25 cellular contexts compared by ENCODE assay signal in the genomic region with DNA sequence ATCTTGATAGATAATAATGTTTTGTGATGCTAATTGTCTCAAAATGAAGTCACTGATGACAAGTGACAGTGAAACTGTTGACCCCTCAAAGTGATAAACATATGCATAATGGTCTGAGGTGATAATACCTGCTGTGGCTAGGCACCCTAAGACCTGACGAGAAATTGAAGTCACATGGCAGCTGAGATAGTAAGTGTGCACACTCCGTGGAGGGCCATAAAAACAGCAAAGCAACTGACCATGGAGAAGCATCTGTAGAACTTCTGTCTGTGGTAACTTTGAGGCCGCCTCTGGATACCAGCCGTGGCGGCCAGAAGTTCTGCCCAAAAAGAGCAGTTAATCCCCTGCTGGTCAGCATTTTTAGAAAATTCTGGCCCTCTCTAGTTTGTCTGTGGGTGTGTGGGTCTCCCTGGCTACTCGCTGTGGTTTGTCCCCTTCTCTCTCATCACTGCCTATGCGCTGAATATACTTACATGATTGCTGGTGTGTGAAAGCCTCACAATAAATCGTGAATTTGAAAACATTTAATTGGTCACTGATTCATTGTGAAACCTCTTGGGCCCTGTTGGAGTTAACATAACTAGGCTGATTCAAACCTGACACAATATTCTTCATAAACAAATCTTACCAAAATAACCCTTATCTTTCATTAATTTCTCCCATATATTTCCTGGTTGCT. TPM values are rescaled to one million over a fixed set of nuclear protein-coding genes. Genes with fewer than 3 reads are reported as not detected.
DNase-seq lines count a peak whose midpoint lies in the region; ATAC-seq and TF ChIP-seq lines count a peak whose summit lies in the region.
"Had no signal": no experiment of that assay in that cellular context is flagged by ENCODE, and none has a peak within 500 bp of the region (broad histone marks: within the 10 kb centered on the region; RNA-seq: fewer than 3 reads in every experiment).

No MANE protein-coding gene starts in this region.

- no peak overlapping the region for H3K27ac Mint-ChIP-seq in stimulated activated effector memory CD8-positive, alpha-beta T cell treated with anti-CD3 and anti-CD28 coated beads, Interleukin-12 subunit alpha, Interleukin-12 subunit beta, amount 100 ng/mL, for 72 hours
- H3K27ac Mint-ChIP-seq: activated naive CD8-positive, alpha-beta T cell treated with anti-CD3 and anti-CD28 coated beads, Interleukin-2, amount 10 ng/mL, durations not matched to agents 7 days and 5 days; activated T-helper 17 cell treated with anti-CD3 and anti-CD28 coated beads, Interleukin-2, amount 50 U/mL, for 72 hours; mesothelial cell of epicardium; natural killer cell treated with Interleukin-12 subunit alpha and Interleukin-12 subunit beta and Interleukin-15 and Interleukin-18, amount 100 ng/mL, for 72 hours had no signal

- H3K36me3 Mint-ChIP-seq in stimulated activated effector memory CD8-positive, alpha-beta T cell treated with anti-CD3 and anti-CD28 coated beads, Interleukin-12 subunit alpha, Interleukin-12 subunit beta, amount 100 ng/mL, for 72 hours, result no peaks in the 10 kb centered on the region
- H3K36me3 Mint-ChIP-seq: activated naive CD8-positive, alpha-beta T cell treated with anti-CD3 and anti-CD28 coated beads, Interleukin-2, amount 10 ng/mL, durations not matched to agents 7 days and 5 days; natural killer cell treated with Interleukin-12 subunit alpha and Interleukin-12 subunit beta and Interleukin-15 and Interleukin-18, amount 100 ng/mL, for 72 hours had no signal

- H3K9ac ChIP-seq in Karpas-422 (ENCODE audit: low read length), result no peak overlapping the region
- H3K9ac ChIP-seq: parathyroid adenoma had no signal

- H3K4me2 ChIP-seq in Karpas-422 (ENCODE audit: low read depth, low read length, poor library complexity, severe bottlenecking), result no peak overlapping the region
- H3K4me2 ChIP-seq: PC-9 had no signal

- peaks cover 7% of the 10 kb centered on the region; the same call in 1 of the 2 replicates for H3K36me3 ChIP-seq in Karpas-422 (ENCODE audit: insufficient read depth, low read length)
- H3K36me3 ChIP-seq: SJCRH30 had no signal

- ATAC-seq in GM19035 (IDR thresholded peaks at IDR 0.05; ENCODE audit: unreplicated experiment) (peak; percentile 78), HG02884 (IDR thresholded peaks at IDR 0.05; ENCODE audit: unreplicated experiment) (peak; percentile 76), sciatic nerve (no peak)
- ATAC-seq in stimulated activated effector memory CD8-positive, alpha-beta T cell treated with anti-CD3 and anti-CD28 coated beads, Interleukin-12 subunit alpha, Interleukin-12 subunit beta, amount 100 ng/mL, for 72 hours, result no peak
- ATAC-seq: activated T-helper 17 cell treated with anti-CD3 and anti-CD28 coated beads, Interleukin-2, amount 50 U/mL, for 72 hours; body of pancreas; left lobe of liver; natural killer cell treated with Interleukin-12 subunit alpha and Interleukin-12 subunit beta and Interleukin-15 and Interleukin-18, amount 100 ng/mL, for 72 hours; right lobe of liver had no signal

- no peak for TF ChIP-seq CTCF in GM12865 (IDR thresholded peaks at IDR 0.05; ENCODE audit: insufficient read depth, low read depth, low read length, missing control alignments)

- no peak overlapping the region for H3K4me3 ChIP-seq in GM12865 (ENCODE audit: low read depth, low read length)
- H3K4me3 ChIP-seq in Karpas-422 (ENCODE audit: low read length), result no peak overlapping the region
- H3K4me3 ChIP-seq: body of pancreas, PC-9, right lobe of liver, SJCRH30 had no signal

- peaks cover 12% of the 10 kb centered on the region for H3K4me1 ChIP-seq in Karpas-422 (ENCODE audit: low read length)
- H3K4me1 ChIP-seq: body of pancreas, parathyroid adenoma, right lobe of liver had no signal

- peak overlapping the region; percentile 32; the same call in 1 of the 2 replicates for H2AFZ ChIP-seq in Karpas-422 (ENCODE audit: low read length)
- H2AFZ ChIP-seq: parathyroid adenoma, PC-9 had no signal

- H4K20me1 ChIP-seq in Karpas-422 (ENCODE audit: insufficient read depth, low read depth, low read length), result no peaks in the 10 kb centered on the region

- H3K79me2 ChIP-seq in Karpas-422 (ENCODE audit: low read length), result no peaks in the 10 kb centered on the region
- H3K79me2 ChIP-seq: parathyroid adenoma had no signal

- intact Hi-C loops in sciatic nerve (cut with DNase I), result no loop called here

- H3K9me2 ChIP-seq in Karpas-422 (replicated peaks; ENCODE audit: insufficient read depth, low read length), result no peaks in the 10 kb centered on the region

- H3K4me1 Mint-ChIP-seq in stimulated activated effector memory CD8-positive, alpha-beta T cell treated with anti-CD3 and anti-CD28 coated beads, Interleukin-12 subunit alpha, Interleukin-12 subunit beta, amount 100 ng/mL, for 72 hours, result no peaks in the 10 kb centered on the region
- H3K4me1 Mint-ChIP-seq: activated naive CD8-positive, alpha-beta T cell treated with anti-CD3 and anti-CD28 coated beads, Interleukin-2, amount 10 ng/mL, durations not matched to agents 7 days and 5 days; activated T-helper 17 cell treated with anti-CD3 and anti-CD28 coated beads, Interleukin-2, amount 50 U/mL, for 72 hours had no signal

- no peak overlapping the region for H3K27ac ChIP-seq in Karpas-422 (ENCODE audit: low read length)
- H3K27ac ChIP-seq: body of pancreas, parathyroid adenoma, PC-9, right lobe of liver, SJCRH30 had no signal

- H3K4me3 Mint-ChIP-seq in stimulated activated effector memory CD8-positive, alpha-beta T cell treated with anti-CD3 and anti-CD28 coated beads, Interleukin-12 subunit alpha, Interleukin-12 subunit beta, amount 100 ng/mL, for 72 hours, result no peak overlapping the region
- H3K4me3 Mint-ChIP-seq: activated naive CD8-positive, alpha-beta T cell treated with anti-CD3 and anti-CD28 coated beads, Interleukin-2, amount 10 ng/mL, durations not matched to agents 7 days and 5 days; activated T-helper 17 cell treated with anti-CD3 and anti-CD28 coated beads, Interleukin-2, amount 50 U/mL, for 72 hours; mesothelial cell of epicardium; natural killer cell treated with Interleukin-12 subunit alpha and Interleukin-12 subunit beta and Interleukin-15 and Interleukin-18, amount 100 ng/mL, for 72 hours had no signal

- H3K27me3 ChIP-seq in Karpas-422 (ENCODE audit: low read length), result no peaks in the 10 kb centered on the region; the same call in 1 of the 2 replicates
- H3K27me3 ChIP-seq: body of pancreas, right lobe of liver, SJCRH30 had no signal

- DNase-seq in GM12865 (ENCODE audit: low read depth) (peak; percentile 47), Karpas-422 (no peak), ecto neural progenitor cell (ENCODE audit: low spot score) (no peak), islet precursor cell (no peak), sciatic nerve (ENCODE audit: low spot score) (no peak)
- no peak for DNase-seq in stimulated activated effector memory CD8-positive, alpha-beta T cell treated with anti-CD3 and anti-CD28 coated beads, Interleukin-12 subunit alpha, Interleukin-12 subunit beta, amount 100 ng/mL, for 72 hours (ENCODE audit: low spot score in 2 of 2)
- DNase-seq: activated CD4-positive, alpha-beta T cell treated with anti-CD3 and anti-CD28 coated beads for 48 hours; activated naive CD8-positive, alpha-beta T cell treated with anti-CD3 and anti-CD28 coated beads, Interleukin-2, amount 10 ng/mL, durations not matched to agents 7 days and 5 days; body of pancreas; GOT3; KBM-7; NCI-H1048; NCI-H187 treated with DMSO at 0.1 percent for 48 hours; NCI-H2227 treated with DMSO at 0.1 percent for 48 hours; PC-9; right lobe of liver; SJCRH30; T-helper 1 cell had no signal

- peaks cover 7% of the 10 kb centered on the region for H3K9me3 ChIP-seq in Karpas-422 (ENCODE audit: low read length)
- H3K9me3 ChIP-seq: right lobe of liver had no signal

- H3K9me3 Mint-ChIP-seq in stimulated activated effector memory CD8-positive, alpha-beta T cell treated with anti-CD3 and anti-CD28 coated beads, Interleukin-12 subunit alpha, Interleukin-12 subunit beta, amount 100 ng/mL, for 72 hours, result peaks cover 10% of the 10 kb centered on the region

RNA-seq across cellular contexts. Expression of a gene that starts 50.6 kb away (rescaled TPM):
- 0.11 and 0.87 TPM in 2 replicates for total RNA-seq in Karpas-422 (2014; rRNA removed; shearing (Covaris generic); ENCODE audit: low replicate concordance)
- total RNA-seq in sciatic nerve, result 42.5 TPM
- total RNA-seq: activated naive CD8-positive, alpha-beta T cell treated with anti-CD3 and anti-CD28 coated beads, Interleukin-2, amount 10 ng/mL, durations not matched to agents 7 days and 5 days; activated T-helper 17 cell treated with anti-CD3 and anti-CD28 coated beads, Interleukin-2, amount 50 U/mL, for 72 hours; natural killer cell treated with Interleukin-12 subunit alpha and Interleukin-12 subunit beta and Interleukin-15 and Interleukin-18, amount 100 ng/mL, for 72 hours had no signal

Comparison
In these comparisons a context has a peak if more than half of its experiments do, and no peak if none do; other contexts are left out.
1. ATAC-seq: peak in GM19035 (single experiment) and HG02884 (single experiment); none in sciatic nerve (single experiment) and stimulated activated effector memory CD8-positive, alpha-beta T cell treated with anti-CD3 and anti-CD28 coated beads, Interleukin-12 subunit alpha, Interleukin-12 subunit beta, amount 100 ng/mL, for 72 hours (single experiment).
2. RNA of a gene that starts 50.6 kb away (total RNA-seq): 42.5 TPM in sciatic nerve (single experiment); 0.11 to 0.87 TPM in Karpas-422; every median in the first group is over 10 times any median in the second.